ENCODE assay signal across 15 cellular contexts in the genomic region with DNA sequence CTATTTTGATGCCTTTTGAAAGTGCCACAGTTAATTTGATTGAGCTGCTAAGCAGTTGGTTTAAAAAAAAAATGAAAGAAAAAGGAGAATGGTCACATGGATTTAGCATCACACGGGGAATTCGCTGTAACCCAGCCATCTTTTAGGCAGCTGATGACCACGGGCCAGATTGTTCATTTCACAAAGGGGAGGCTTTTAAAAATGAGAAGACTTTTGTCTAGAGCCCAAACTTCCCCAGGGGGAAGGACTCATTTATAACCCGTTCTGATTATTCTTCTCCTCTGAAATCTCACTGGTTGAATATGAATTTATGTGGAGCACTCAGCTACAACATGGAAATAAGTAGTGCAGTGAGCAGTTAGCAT.
A peak's percentile ranks its signal among the peaks of the same experiment; 100 is the strongest.
DNase-seq lines count a peak whose midpoint lies in the region; ATAC-seq and TF ChIP-seq lines count a peak whose summit lies in the region.
"Had no signal": no experiment of that assay in that cellular context is flagged by ENCODE, and none has a peak within 500 bp of the region (broad histone marks: within the 10 kb centered on the region; RNA-seq: fewer than 3 reads in every experiment).

No MANE protein-coding gene starts in this region.

- H3K36me3 ChIP-seq in adipocyte (ENCODE audit: control insufficient read depth, insufficient read depth, low read length, severe bottlenecking) (no peaks in the 10 kb centered on the region), thyroid gland (no peaks in the 10 kb centered on the region)

- no peaks in the 10 kb centered on the region for H3K27me3 ChIP-seq in adipocyte (replicated peaks; ENCODE audit: control insufficient read depth, insufficient read depth, low read length)
- H3K27me3 ChIP-seq in thyroid gland, result no peaks in the 10 kb centered on the region

- TF ChIP-seq CTCF in nephron (IDR thresholded peaks at IDR 0.05; ENCODE audit: unreplicated experiment in 3 of 3) (no peak), thyroid gland (IDR thresholded peaks at IDR 0.05) (no peak)

- no peaks in the 10 kb centered on the region for H3K9me3 Mint-ChIP-seq in nephron
- H3K9me3 Mint-ChIP-seq in activated naive CD4-positive, alpha-beta T cell treated with anti-CD3 and anti-CD28 coated beads, Interleukin-2, amount 10 ng/mL, durations not matched to agents 7 days and 5 days, result no peaks in the 10 kb centered on the region

- H3K4me1 ChIP-seq in adipocyte (ENCODE audit: control insufficient read depth, insufficient read depth, low read length) (peaks cover 40% of the 10 kb centered on the region), thyroid gland (peaks cover 0 to 5% of the 10 kb centered on the region in 2 donors)

- DNase-seq in adipocyte (ENCODE audit: low read depth) (no peak), globus pallidus (ENCODE audit: low spot score) (peak; percentile 37), thyroid gland (no peak), HPDE6-E6E7 (ENCODE audit: extremely low spot score) (no peak)
- no peak for DNase-seq in activated naive CD4-positive, alpha-beta T cell treated with anti-CD3 and anti-CD28 coated beads, Interleukin-2, amount 10 ng/mL, durations not matched to agents 7 days and 5 days
- DNase-seq: activated T-cell treated with anti-CD3 and anti-CD28 coated beads, Interleukin-2, amount 50 U/mL, for 48 hours; AML-193; amniotic stem cell; DMS53; Karpas-422; NCI-H187; T-helper 2 cell had no signal

- intact Hi-C loops in thyroid gland (cut with DNase I), result no loop called here

- WGBS in thyroid gland, 2 donors, result 78 to 82% methylated on average over 4 of the region's 4 CpGs

- peaks cover 70% of the 10 kb centered on the region for H3K4me1 Mint-ChIP-seq in nephron
- no peaks in the 10 kb centered on the region for H3K4me1 Mint-ChIP-seq in activated naive CD4-positive, alpha-beta T cell treated with anti-CD3 and anti-CD28 coated beads, Interleukin-2, amount 10 ng/mL, durations not matched to agents 7 days and 5 days

- TF ChIP-seq POLR2A in thyroid gland (IDR thresholded peaks at IDR 0.05), result no peak

- ATAC-seq in GM19467 (IDR thresholded peaks at IDR 0.05; ENCODE audit: unreplicated experiment) (no peak), GM21576 (IDR thresholded peaks at IDR 0.05; ENCODE audit: unreplicated experiment) (no peak)

- H3K27ac Mint-ChIP-seq in nephron, result peak overlapping the region; percentile 86 to 97 (median 91)
- no peak overlapping the region for H3K27ac Mint-ChIP-seq in activated naive CD4-positive, alpha-beta T cell treated with anti-CD3 and anti-CD28 coated beads, Interleukin-2, amount 10 ng/mL, durations not matched to agents 7 days and 5 days

- peak overlapping the region in 2 of 3 donors; percentile 5 to 52 for H3K27ac ChIP-seq in thyroid gland

- H3K9me3 ChIP-seq in adipocyte (ENCODE audit: control insufficient read depth, low read length) (no peaks in the 10 kb centered on the region), thyroid gland (no peaks in the 10 kb centered on the region)

- no peak overlapping the region for H3K4me3 Mint-ChIP-seq in nephron
- no peak overlapping the region for H3K4me3 Mint-ChIP-seq in activated naive CD4-positive, alpha-beta T cell treated with anti-CD3 and anti-CD28 coated beads, Interleukin-2, amount 10 ng/mL, durations not matched to agents 7 days and 5 days

- peak overlapping the region; percentile 52 for H3K9ac ChIP-seq in adipocyte (ENCODE audit: low read length)

- H3K4me3 ChIP-seq in adipocyte (ENCODE audit: low read length) (peak overlapping the region; percentile 31), thyroid gland (replicated peaks in 1 of 3) (no peak overlapping the region)

- H3K36me3 Mint-ChIP-seq in nephron (ENCODE audit: low read depth), result no peaks in the 10 kb centered on the region
- no peaks in the 10 kb centered on the region for H3K36me3 Mint-ChIP-seq in activated naive CD4-positive, alpha-beta T cell treated with anti-CD3 and anti-CD28 coated beads, Interleukin-2, amount 10 ng/mL, durations not matched to agents 7 days and 5 days

- peaks cover 3% of the 10 kb centered on the region for H3K27me3 Mint-ChIP-seq in nephron (ENCODE audit: low read depth)
- peaks cover 4% of the 10 kb centered on the region for H3K27me3 Mint-ChIP-seq in activated naive CD4-positive, alpha-beta T cell treated with anti-CD3 and anti-CD28 coated beads, Interleukin-2, amount 10 ng/mL, durations not matched to agents 7 days and 5 days

- CTCF ChIA-PET in activated naive CD4-positive, alpha-beta T cell treated with anti-CD3 and anti-CD28 coated beads, Interleukin-2, amount 10 ng/mL, durations not matched to agents 7 days and 5 days (lab: Charles Lee), result no interaction called here
